32 cellular contexts compared by ENCODE assay signal in genomic region chr6:10343320-10343719, GRCh38.
DNase-seq lines count a peak whose midpoint lies in the region; ATAC-seq and TF ChIP-seq lines count a peak whose summit lies in the region.
"Had no signal": no experiment of that assay in that cellular context is flagged by ENCODE, and none has a peak within 500 bp of the region (broad histone marks: within the 10 kb centered on the region; RNA-seq: fewer than 3 reads in every experiment).

No MANE protein-coding gene starts in this region.

- no peak overlapping the region for H3K4me3 ChIP-seq in NB4 (ENCODE audit: low read depth, low read length)
- H3K4me3 ChIP-seq in retinal pigment epithelial cell (ENCODE audit: low read length): no peak overlapping the region
- H3K4me3 ChIP-seq: adrenal gland, neural progenitor cell, pancreas, testis had no signal

- no peaks in the 10 kb centered on the region for H3K36me3 Mint-ChIP-seq in WTC11
- H3K36me3 Mint-ChIP-seq: activated naive CD4-positive, alpha-beta T cell treated with anti-CD3 and anti-CD28 coated beads, Interleukin-2, amount 10 ng/mL, durations not matched to agents 7 days and 5 days; CD14-positive monocyte; neural progenitor cell had no signal

- no peaks in the 10 kb centered on the region; the same call in 1 of the 2 replicates for H3K27me3 Mint-ChIP-seq in WTC11 (ENCODE audit: low read depth)
- H3K27me3 Mint-ChIP-seq: activated naive CD4-positive, alpha-beta T cell treated with anti-CD3 and anti-CD28 coated beads, Interleukin-2, amount 10 ng/mL, durations not matched to agents 7 days and 5 days had no signal

- peak; percentile 28; the same call in 1 of the 2 replicates for ATAC-seq in WTC11
- ATAC-seq: esophagus mucosa, pancreas, PC-3, right cardiac atrium, Right ventricle myocardium inferior had no signal

- POLR2A ChIA-PET in WTC11 (lab: Charles Lee): no interaction called here

- no peak overlapping the region for H3K27ac Mint-ChIP-seq in WTC11
- H3K27ac Mint-ChIP-seq: activated naive CD4-positive, alpha-beta T cell treated with anti-CD3 and anti-CD28 coated beads, Interleukin-2, amount 10 ng/mL, durations not matched to agents 7 days and 5 days; activated T-helper 1 cell treated with anti-CD3 and anti-CD28 coated beads, Interleukin-12 subunit alpha, Interleukin-12 subunit beta, Interleukin-2, Interleukin-4 antibody, amounts not matched to agents 30 ng/mL and 10 ng/mL and 1 ng/mL, durations not matched to agents 14 hours and 24 hours and 36 hours; CD14-positive monocyte; dendritic cell treated with granulocyte-macrophage colony-stimulating factor and Interleukin-4, amounts not matched to agents 40 ng/mL and 50 ng/mL, for 4 days; neural progenitor cell; stimulated activated naive CD8-positive, alpha-beta T cell treated with anti-CD3 and anti-CD28 coated beads, Interleukin-15, Interleukin-2, amounts not matched to agents 100 ng/mL and 50 ng/mL, for 24 hours had no signal

- no peak for TF ChIP-seq POLR2A in NB4 (IDR thresholded peaks at IDR 0.05; ENCODE audit: extremely low read depth, insufficient read length)

- no peak overlapping the region for H3K4me3 Mint-ChIP-seq in WTC11
- H3K4me3 Mint-ChIP-seq: activated naive CD4-positive, alpha-beta T cell treated with anti-CD3 and anti-CD28 coated beads, Interleukin-2, amount 10 ng/mL, durations not matched to agents 7 days and 5 days; activated T-helper 1 cell treated with anti-CD3 and anti-CD28 coated beads, Interleukin-12 subunit alpha, Interleukin-12 subunit beta, Interleukin-2, Interleukin-4 antibody, amounts not matched to agents 30 ng/mL and 10 ng/mL and 1 ng/mL, durations not matched to agents 14 hours and 24 hours and 36 hours; CD14-positive monocyte; central memory CD8-positive, alpha-beta T cell; dendritic cell treated with granulocyte-macrophage colony-stimulating factor and Interleukin-4, amounts not matched to agents 40 ng/mL and 50 ng/mL, for 4 days; neural progenitor cell; stimulated activated naive CD8-positive, alpha-beta T cell treated with anti-CD3 and anti-CD28 coated beads, Interleukin-15, Interleukin-2, amounts not matched to agents 100 ng/mL and 50 ng/mL, for 24 hours had no signal

- no peaks in the 10 kb centered on the region for H3K4me1 Mint-ChIP-seq in WTC11
- H3K4me1 Mint-ChIP-seq: activated naive CD4-positive, alpha-beta T cell treated with anti-CD3 and anti-CD28 coated beads, Interleukin-2, amount 10 ng/mL, durations not matched to agents 7 days and 5 days; CD14-positive monocyte; central memory CD8-positive, alpha-beta T cell; neural progenitor cell had no signal

- DNase-seq in SKM-1 treated with dmso at 0.1 percent for 144 hours (lab: John Stamatoyannopoulos, UW; ENCODE audit: unreplicated experiment) (peak; percentile 24), SKM-1 (lab: John Stamatoyannopoulos, UW; ENCODE audit: unreplicated experiment) (no peak), NB4 (ENCODE audit: low read depth) (peak; percentile 46), WTC11 (ENCODE audit: low spot score) (no peak), retinal pigment epithelial cell (ENCODE audit: low read depth) (no peak), NCI-H2171 (lab: John Stamatoyannopoulos, UW) (no peak), UCSD-AML1 (lab: John Stamatoyannopoulos, UW; ENCODE audit: unreplicated experiment) (no peak)
- no peak for DNase-seq in activated CD8-positive, alpha-beta memory T cell treated with anti-CD3 and anti-CD28 coated beads, Interleukin-2, amount 50 U/mL, for 48 hours
- DNase-seq: 8988T; activated CD4-positive, CD25-positive, alpha-beta regulatory T cell; activated naive CD4-positive, alpha-beta T cell treated with anti-CD3 and anti-CD28 coated beads, Interleukin-2, amount 10 ng/mL, durations not matched to agents 7 days and 5 days; adrenal gland; Caco-2; DMS53; kidney glomerular epithelial cell; NCI-H1694; NCI-H510A treated with DMSO at 0.1 percent for 48 hours; pancreas; PC-3; right cardiac atrium; stimulated activated CD8-positive, alpha-beta memory T cell treated with anti-CD3 and anti-CD28 coated beads, Interleukin-4, amount 100 ng/mL, for 48 hours; SW 1271; T-helper 9 cell; testis had no signal

- CTCF ChIA-PET in WTC11 (lab: Charles Lee): no interaction called here

- TF ChIP-seq CTCF in NB4 (IDR thresholded peaks at IDR 0.05; ENCODE audit: low read depth, low read length) (peak; percentile 15), WTC11 (IDR thresholded peaks at IDR 0.05) (no peak), retinal pigment epithelial cell (conservative IDR thresholded peaks at IDR 0.05; ENCODE audit: low read depth, low read length) (peak; percentile 15)

- H3K9me3 Mint-ChIP-seq in WTC11: peaks cover 7% of the 10 kb centered on the region
- H3K9me3 Mint-ChIP-seq: activated naive CD4-positive, alpha-beta T cell treated with anti-CD3 and anti-CD28 coated beads, Interleukin-2, amount 10 ng/mL, durations not matched to agents 7 days and 5 days; activated T-helper 1 cell treated with anti-CD3 and anti-CD28 coated beads, Interleukin-12 subunit alpha, Interleukin-12 subunit beta, Interleukin-2, Interleukin-4 antibody, amounts not matched to agents 30 ng/mL and 10 ng/mL and 1 ng/mL, durations not matched to agents 14 hours and 24 hours and 36 hours; dendritic cell treated with granulocyte-macrophage colony-stimulating factor and Interleukin-4, amounts not matched to agents 40 ng/mL and 50 ng/mL, for 4 days; neural progenitor cell had no signal

TF ChIP-seq in WTC11, 78 proteins besides CTCF, POLR2A, EP300 and RAD21 (continues in another document):
- TF ChIP-seq ZNF263 (CRISPR knock-in tag; IDR thresholded peaks at IDR 0.05; ENCODE audit: low read depth): no peak
- TF ChIP-seq RORB (CRISPR knock-in tag; IDR thresholded peaks at IDR 0.05): no peak
- TF ChIP-seq, protein P1, sequence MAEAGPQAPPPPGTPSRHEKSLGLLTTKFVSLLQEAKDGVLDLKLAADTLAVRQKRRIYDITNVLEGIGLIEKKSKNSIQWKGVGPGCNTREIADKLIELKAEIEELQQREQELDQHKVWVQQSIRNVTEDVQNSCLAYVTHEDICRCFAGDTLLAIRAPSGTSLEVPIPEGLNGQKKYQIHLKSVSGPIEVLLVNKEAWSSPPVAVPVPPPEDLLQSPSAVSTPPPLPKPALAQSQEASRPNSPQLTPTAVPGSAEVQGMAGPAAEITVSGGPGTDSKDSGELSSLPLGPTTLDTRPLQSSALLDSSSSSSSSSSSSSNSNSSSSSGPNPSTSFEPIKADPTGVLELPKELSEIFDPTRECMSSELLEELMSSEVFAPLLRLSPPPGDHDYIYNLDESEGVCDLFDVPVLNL (CRISPR knock-in tag; IDR thresholded peaks at IDR 0.05; ENCODE audit: borderline replicate concordance, low read depth): no peak
- no peak for TF ChIP-seq KAT7 (CRISPR knock-in tag; IDR thresholded peaks at IDR 0.05; ENCODE audit: borderline replicate concordance)
- TF ChIP-seq, protein P2, sequence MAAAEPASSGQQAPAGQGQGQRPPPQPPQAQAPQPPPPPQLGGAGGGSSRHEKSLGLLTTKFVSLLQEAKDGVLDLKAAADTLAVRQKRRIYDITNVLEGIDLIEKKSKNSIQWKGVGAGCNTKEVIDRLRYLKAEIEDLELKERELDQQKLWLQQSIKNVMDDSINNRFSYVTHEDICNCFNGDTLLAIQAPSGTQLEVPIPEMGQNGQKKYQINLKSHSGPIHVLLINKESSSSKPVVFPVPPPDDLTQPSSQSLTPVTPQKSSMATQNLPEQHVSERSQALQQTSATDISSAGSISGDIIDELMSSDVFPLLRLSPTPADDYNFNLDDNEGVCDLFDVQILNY (CRISPR knock-in tag; IDR thresholded peaks at IDR 0.05): no peak
- TF ChIP-seq ZMAT4 (CRISPR knock-in tag; IDR thresholded peaks at IDR 0.05): no peak
- no peak for TF ChIP-seq FOXP1 (CRISPR knock-in tag; IDR thresholded peaks at IDR 0.05; ENCODE audit: borderline replicate concordance)
- TF ChIP-seq, protein P3, sequence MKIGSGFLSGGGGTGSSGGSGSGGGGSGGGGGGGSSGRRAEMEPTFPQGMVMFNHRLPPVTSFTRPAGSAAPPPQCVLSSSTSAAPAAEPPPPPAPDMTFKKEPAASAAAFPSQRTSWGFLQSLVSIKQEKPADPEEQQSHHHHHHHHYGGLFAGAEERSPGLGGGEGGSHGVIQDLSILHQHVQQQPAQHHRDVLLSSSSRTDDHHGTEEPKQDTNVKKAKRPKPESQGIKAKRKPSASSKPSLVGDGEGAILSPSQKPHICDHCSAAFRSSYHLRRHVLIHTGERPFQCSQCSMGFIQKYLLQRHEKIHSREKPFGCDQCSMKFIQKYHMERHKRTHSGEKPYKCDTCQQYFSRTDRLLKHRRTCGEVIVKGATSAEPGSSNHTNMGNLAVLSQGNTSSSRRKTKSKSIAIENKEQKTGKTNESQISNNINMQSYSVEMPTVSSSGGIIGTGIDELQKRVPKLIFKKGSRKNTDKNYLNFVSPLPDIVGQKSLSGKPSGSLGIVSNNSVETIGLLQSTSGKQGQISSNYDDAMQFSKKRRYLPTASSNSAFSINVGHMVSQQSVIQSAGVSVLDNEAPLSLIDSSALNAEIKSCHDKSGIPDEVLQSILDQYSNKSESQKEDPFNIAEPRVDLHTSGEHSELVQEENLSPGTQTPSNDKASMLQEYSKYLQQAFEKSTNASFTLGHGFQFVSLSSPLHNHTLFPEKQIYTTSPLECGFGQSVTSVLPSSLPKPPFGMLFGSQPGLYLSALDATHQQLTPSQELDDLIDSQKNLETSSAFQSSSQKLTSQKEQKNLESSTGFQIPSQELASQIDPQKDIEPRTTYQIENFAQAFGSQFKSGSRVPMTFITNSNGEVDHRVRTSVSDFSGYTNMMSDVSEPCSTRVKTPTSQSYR (CRISPR knock-in tag; IDR thresholded peaks at IDR 0.05): no peak
- TF ChIP-seq ZNF138 (CRISPR knock-in tag; conservative IDR thresholded peaks at IDR 0.05): no peak

Comparison
In these comparisons a context has a peak if more than half of its experiments do, and no peak if none do; other contexts are left out.
1. DNase-seq: peak in SKM-1 treated with dmso at 0.1 percent for 144 hours (single experiment) and NB4 (single experiment); none in SKM-1 (single experiment), WTC11 (single experiment), retinal pigment epithelial cell (single experiment), activated CD8-positive, alpha-beta memory T cell treated with anti-CD3 and anti-CD28 coated beads, Interleukin-2, amount 50 U/mL, for 48 hours (single experiment), NCI-H2171 (single experiment) and UCSD-AML1 (single experiment).